20 cellular contexts compared by ENCODE assay signal in genomic region chr19:7722231-7722651, GRCh38. TPM values are rescaled to one million over a fixed set of nuclear protein-coding genes. Genes with fewer than 3 reads are reported as not detected.
A peak's percentile ranks its signal among the peaks of the same experiment; 100 is the strongest.
DNase-seq lines count a peak whose midpoint lies in the region; ATAC-seq lines count a peak whose summit lies in the region.
"Had no signal": no experiment of that assay in that cellular context is flagged by ENCODE, and none has a peak within 500 bp of the region (broad histone marks: within the 10 kb centered on the region; RNA-seq: fewer than 3 reads in every experiment).

No MANE protein-coding gene starts in this region.

- no peaks in the 10 kb centered on the region for H3K79me1 ChIP-seq in neuronal stem cell (ENCODE audit: low read depth, low read length)

- H4K91ac ChIP-seq in neuronal stem cell (ENCODE audit: low read depth, low read length, poor library complexity), result no peak overlapping the region

- H3K27ac ChIP-seq in neuronal stem cell (replicated peaks; ENCODE audit: low read length), result no peak overlapping the region
- H3K27ac ChIP-seq: GM23248, parathyroid adenoma, uterus had no signal

- no peak overlapping the region for H2AFZ ChIP-seq in neuronal stem cell (ENCODE audit: low read length)
- H2AFZ ChIP-seq: GM23248, parathyroid adenoma had no signal

- WGBS in neuronal stem cell (ENCODE audit: extremely low coverage in 2 of 2, insufficient read length in 2 of 2, insufficient replicate concordance in 1 of 2), 2 donors, result no CpG with 5 or more reads among the region's 5 CpGs

- no peak overlapping the region for H3K4ac ChIP-seq in neuronal stem cell (ENCODE audit: low read length)

- H3K18ac ChIP-seq in neuronal stem cell (ENCODE audit: low read length), result no peak overlapping the region

- peaks cover 0 to 7% (median 2%) of the 10 kb centered on the region in 3 experiments for H3K27me3 ChIP-seq in neuronal stem cell (ENCODE audit: control insufficient read depth in 3 of 3, insufficient read depth in 3 of 3, low read depth in 1 of 3, low read length in 3 of 3)
- H3K27me3 ChIP-seq: uterus had no signal

- no peaks in the 10 kb centered on the region for H3K9me3 ChIP-seq in neuronal stem cell (replicated peaks in 1 of 2; ENCODE audit: control insufficient read depth in 2 of 2, insufficient read depth in 1 of 2, low read depth in 1 of 2, low read length in 2 of 2)
- H3K9me3 ChIP-seq: BE2C, uterus had no signal

- no peak overlapping the region for H3K4me2 ChIP-seq in neuronal stem cell (ENCODE audit: insufficient read depth, low read length, poor library complexity, severe bottlenecking)

- ATAC-seq in GM18498 (IDR thresholded peaks at IDR 0.05; ENCODE audit: unreplicated experiment), result peak; percentile 47
- peak; percentile 77 for ATAC-seq in HG02678 (IDR thresholded peaks at IDR 0.05; ENCODE audit: unreplicated experiment)
- no peak for ATAC-seq in HG03045 (IDR thresholded peaks at IDR 0.05; ENCODE audit: unreplicated experiment)
- ATAC-seq: left ventricle myocardium superior had no signal

- H3K14ac ChIP-seq in neuronal stem cell (ENCODE audit: low read length), result no peak overlapping the region

- H2BK120ac ChIP-seq in neuronal stem cell (ENCODE audit: low read depth, low read length), result no peak overlapping the region

- no peak overlapping the region for H3K23ac ChIP-seq in neuronal stem cell (ENCODE audit: low read depth, low read length, poor library complexity)

- no peak overlapping the region for H4K8ac ChIP-seq in neuronal stem cell (ENCODE audit: low read depth, low read length)

- H3K36me3 ChIP-seq in neuronal stem cell (replicated peaks in 1 of 2; ENCODE audit: control insufficient read depth in 2 of 2, insufficient read depth in 2 of 2, low read length in 2 of 2), result no peaks in the 10 kb centered on the region
- H3K36me3 ChIP-seq: BE2C, uterus had no signal

- H3K9ac ChIP-seq in neuronal stem cell (ENCODE audit: low read depth, low read length, poor library complexity), result no peak overlapping the region
- H3K9ac ChIP-seq: GM23248, parathyroid adenoma had no signal

- no peak overlapping the region for H2BK15ac ChIP-seq in neuronal stem cell (ENCODE audit: low read length)

- peaks cover 0 to 2% of the 10 kb centered on the region in 2 donors for H3K4me1 ChIP-seq in neuronal stem cell (ENCODE audit: control insufficient read depth in 2 of 2, insufficient read depth in 1 of 2, low read depth in 1 of 2, low read length in 2 of 2)
- H3K4me1 ChIP-seq: BE2C, parathyroid adenoma, uterus had no signal

- H2AK5ac ChIP-seq in neuronal stem cell (ENCODE audit: low read depth, low read length), result peak overlapping the region; percentile 46

- H3K4me3 ChIP-seq in neuronal stem cell (ENCODE audit: low read length in 2 of 2), result no peak overlapping the region
- H3K4me3 ChIP-seq: GM23248, uterus had no signal

- H2BK5ac ChIP-seq in neuronal stem cell (ENCODE audit: low read length), result no peak overlapping the region

- no peak overlapping the region for H2BK12ac ChIP-seq in neuronal stem cell (ENCODE audit: low read length)

- DNase-seq in NCI-H2227 (lab: John Stamatoyannopoulos, UW; ENCODE audit: unreplicated experiment), result peak; percentile 29
- DNase-seq in neuronal stem cell (ENCODE audit: low spot score), result no peak
- no peak for DNase-seq in SIG-M5 treated with dmso at 0.1 percent for 504 hours (lab: John Stamatoyannopoulos, UW; ENCODE audit: unreplicated experiment)
- no peak for DNase-seq in NCI-H1930 (lab: John Stamatoyannopoulos, UW)
- DNase-seq: activated CD4-positive, alpha-beta T cell treated with anti-CD3 and anti-CD28 coated beads, Interleukin-2, amount 50 U/mL, for 1 hour; activated T-cell treated with anti-CD3 and anti-CD28 coated beads, Interleukin-2, amount 50 U/mL, for 1 hour; BE2C; foreskin melanocyte; GM23248; left ventricle myocardium superior; MV-4-11; SIG-M5; small intestine; stimulated activated naive CD4-positive, alpha-beta T cell treated with Interleukin-2 at 50 U/mL for 16 hours; T-helper 9 cell; uterus had no signal

RNA-seq across cellular contexts. Expression of gene CLEC4G, which starts 9.7 kb away (rescaled TPM):
- not detected for polyA plus RNA-seq in neuronal stem cell (2013, experiment 1 of 2)
- not detected for polyA plus RNA-seq in neuronal stem cell (2013, experiment 2 of 2)
- polyA plus RNA-seq: GM23248 had no signal

RNA-seq across cellular contexts. Expression of gene FCER2, which starts 20.3 kb away (rescaled TPM):
- 0.03 TPM for polyA plus RNA-seq in neuronal stem cell (2013, experiment 1 of 2)
- polyA plus RNA-seq in neuronal stem cell (2013, experiment 2 of 2), result not detected
- polyA plus RNA-seq: GM23248 had no signal

RNA-seq across cellular contexts. Expression of gene CD209, which starts 25.1 kb away (rescaled TPM):
- polyA plus RNA-seq in neuronal stem cell (2013, experiment 1 of 2), result not detected
- not detected for polyA plus RNA-seq in neuronal stem cell (2013, experiment 2 of 2)
- polyA plus RNA-seq: GM23248 had no signal

RNA-seq across cellular contexts. Expression of gene CLEC4M, which starts 40.8 kb away (rescaled TPM):
- polyA plus RNA-seq in neuronal stem cell (2013, experiment 1 of 2), result not detected
- polyA plus RNA-seq in neuronal stem cell (2013, experiment 2 of 2), result not detected
- polyA plus RNA-seq: GM23248 had no signal

RNA-seq across cellular contexts. Expression of gene TRAPPC5, which starts 41.6 kb away (rescaled TPM):
- polyA plus RNA-seq in neuronal stem cell (2013, experiment 1 of 2), result 57.8 TPM
- polyA plus RNA-seq in neuronal stem cell (2013, experiment 2 of 2), result 52.6 TPM
